ENCODE assay signal across 15 cellular contexts in genomic region chr9:33041459-33042188, GRCh38. TPM values are rescaled to one million over a fixed set of nuclear protein-coding genes. Genes with fewer than 3 reads are reported as not detected.
DNase-seq lines count a peak whose midpoint lies in the region; ATAC-seq, FAIRE-seq and TF ChIP-seq lines count a peak whose summit lies in the region.
"Had no signal": no experiment of that assay in that cellular context is flagged by ENCODE, and none has a peak within 500 bp of the region (broad histone marks: within the 10 kb centered on the region; RNA-seq: fewer than 3 reads in every experiment).

No MANE protein-coding gene starts in this region.

- 44 to 48% methylated on average over 7 to 9 of the region's 9 CpGs for WGBS in GM23248 (ENCODE audit: low coverage in 1 of 2, low lambda C conversion rate in 2 of 2, missing lambda C conversion rate in 2 of 2), 2 experiments

- H2AFZ ChIP-seq in GM23248, result peak overlapping the region; percentile 47; the same call in 1 of the 2 replicates

- H3K4me3 Mint-ChIP-seq in nephron, result no peak overlapping the region
- H3K4me3 Mint-ChIP-seq: central memory CD8-positive, alpha-beta T cell had no signal

- H4K20me1 ChIP-seq in GM23248 (ENCODE audit: insufficient read depth), result no peaks in the 10 kb centered on the region

- H3K36me3 Mint-ChIP-seq in nephron (ENCODE audit: low read depth), result peaks cover 30% of the 10 kb centered on the region

- H3K79me2 ChIP-seq in GM23248 (ENCODE audit: insufficient read depth), result no peaks in the 10 kb centered on the region; the same call in 1 of the 2 replicates

- no peaks in the 10 kb centered on the region for H3K27me3 ChIP-seq in GM23248 (replicated peaks; ENCODE audit: insufficient read depth)
- H3K27me3 ChIP-seq in bronchial epithelial cell (ENCODE audit: control insufficient read depth, insufficient read depth, low read length), result no peaks in the 10 kb centered on the region

- in situ Hi-C loops in GM23248 (cut with MboI), result loop anchor here (10.0 kb wide), 1 partner anchor 57 kb away; no protein-coding TSS in a partner anchor

- DNase-seq in GM23248 (peak; percentile 46), MV-4-11 (lab: John Stamatoyannopoulos, UW) (peak; percentile 67), bronchial epithelial cell (ENCODE audit: low read depth) (peak; percentile 55), GM12891 (ENCODE audit: insufficient read length, low spot score) (no peak)
- no peak for DNase-seq in activated CD4-positive, CD25-positive, alpha-beta regulatory T cell (lab: John Stamatoyannopoulos, UW)
- DNase-seq: activated gamma-delta T cell treated with Interleukin-2 at 50 U/mL for 16 hours; erythroblast; mammary epithelial cell; NCI-H2081; NK-92 treated with Interleukin-12 subunit alpha and Interleukin-12 subunit beta, amount 100 ng/mL, for 24 hours; T-helper 1 cell had no signal

- H3K4me3 ChIP-seq in GM23248, result 0 out of 2 replicates have a peak overlapping the region, but pooled peaks have one; percentile 0
- no peak overlapping the region for H3K4me3 ChIP-seq in bronchial epithelial cell (ENCODE audit: low read depth, low read length)

- H3K27me3 Mint-ChIP-seq in nephron (ENCODE audit: low read depth), result no peaks in the 10 kb centered on the region
- H3K27me3 Mint-ChIP-seq: central memory CD8-positive, alpha-beta T cell; IgD-negative memory B cell had no signal

- no peak overlapping the region for H3K9ac ChIP-seq in GM23248

- TF ChIP-seq POLR2A in GM12891 (IDR thresholded peaks at IDR 0.05; ENCODE audit: low read depth, low read length), result no peak

- no peaks in the 10 kb centered on the region for H3K9me3 ChIP-seq in GM23248 (ENCODE audit: low read depth)

- FAIRE-seq in bronchial epithelial cell (lab: Jason Lieb, UNC), result no peak
- FAIRE-seq in GM12891 (lab: Jason Lieb, UNC), result no peak

- H3K9me3 Mint-ChIP-seq in nephron, result no peaks in the 10 kb centered on the region
- H3K9me3 Mint-ChIP-seq: central memory CD8-positive, alpha-beta T cell; IgD-negative memory B cell had no signal

- H3K27ac Mint-ChIP-seq in nephron, result peak overlapping the region in 2 of 3 experiments; percentile 1 to 45

- H3K36me3 ChIP-seq in GM23248 (ENCODE audit: low read depth), result peaks cover 39% of the 10 kb centered on the region
- H3K36me3 ChIP-seq in bronchial epithelial cell (ENCODE audit: control insufficient read depth, insufficient read depth, low read length), result peaks cover 5% of the 10 kb centered on the region

- no peaks in the 10 kb centered on the region for H3K9me2 ChIP-seq in GM23248 (ENCODE audit: insufficient read depth)

- peak overlapping the region; percentile 27 for H3K27ac ChIP-seq in GM23248

- peak overlapping the region; percentile 29 for H3K4me2 ChIP-seq in GM23248 (ENCODE audit: unreplicated experiment)

- no peak for ATAC-seq in HG03520 (IDR thresholded peaks at IDR 0.05; ENCODE audit: unreplicated experiment)

- TF ChIP-seq CTCF in bronchial epithelial cell (IDR thresholded peaks at IDR 0.05; ENCODE audit: insufficient read depth, low read length, severe bottlenecking) (no peak), nephron (IDR thresholded peaks at IDR 0.05; ENCODE audit: unreplicated experiment in 3 of 3) (no peak)

- H3F3A ChIP-seq in GM23248 (ENCODE audit: insufficient read depth), result peaks cover 84% of the 10 kb centered on the region

- peaks cover 21% of the 10 kb centered on the region for H3K4me1 Mint-ChIP-seq in nephron

- H3K4me1 ChIP-seq in GM23248 (ENCODE audit: insufficient read depth), result peaks cover 14% of the 10 kb centered on the region

TF ChIP-seq in GM12891, 5 proteins besides CTCF, POLR2A, EP300 and RAD21:
- TF ChIP-seq POLR2AphosphoS5 (IDR thresholded peaks at IDR 0.05; ENCODE audit: low read depth, low read length), result no peak
- TF ChIP-seq POU2F2 (IDR thresholded peaks at IDR 0.05; ENCODE audit: low read depth, low read length), result no peak
- no peak for TF ChIP-seq PAX5 (IDR thresholded peaks at IDR 0.05; ENCODE audit: insufficient read depth, low read length, severe bottlenecking)
- no peak for TF ChIP-seq TAF1 (IDR thresholded peaks at IDR 0.05; ENCODE audit: low read depth, low read length)
- TF ChIP-seq SPI1 (IDR thresholded peaks at IDR 0.05; ENCODE audit: low read depth, low read length), result no peak

RNA-seq across cellular contexts. Expression of gene DNAJA1, which starts 16.6 kb away (rescaled TPM):
- total RNA-seq in GM23248 (2014; rRNA removed; shearing (Covaris generic)), result 84.6 and 92.7 TPM in 2 replicates
- polyA plus RNA-seq in GM23248 (2016; fragmentation: Nextera tagmentation; extraction: Ambion mirVana), result 108 and 115 TPM in 2 replicates
- 26.1 and 27.3 TPM in 2 replicates for total RNA-seq in bronchial epithelial cell
- polyA plus RNA-seq in GM12891 (2012; ENCODE audit: low read depth, missing spikeins), result 111 TPM

RNA-seq across cellular contexts. Expression of gene SMU1, which starts 34.9 kb away (rescaled TPM):
- total RNA-seq in GM23248 (2014; rRNA removed; shearing (Covaris generic)), result 23.1 and 26.3 TPM in 2 replicates
- 18.6 and 20.9 TPM in 2 replicates for polyA plus RNA-seq in GM23248 (2016; fragmentation: Nextera tagmentation; extraction: Ambion mirVana)
- 37.9 and 40.5 TPM in 2 replicates for total RNA-seq in bronchial epithelial cell
- polyA plus RNA-seq in GM12891 (2012; ENCODE audit: low read depth, missing spikeins), result 11.9 TPM

RNA-seq across cellular contexts. Expression of gene APTX, which starts 40.2 kb away (rescaled TPM):
- total RNA-seq in GM23248 (2014; rRNA removed; shearing (Covaris generic)), result 21.4 and 43.0 TPM in 2 replicates
- polyA plus RNA-seq in GM23248 (2016; fragmentation: Nextera tagmentation; extraction: Ambion mirVana), result 36.9 and 40.6 TPM in 2 replicates
- total RNA-seq in bronchial epithelial cell, result 66.6 and 67.5 TPM in 2 replicates
- polyA plus RNA-seq in GM12891 (2012; ENCODE audit: low read depth, missing spikeins), result 33.7 TPM

Comparison
In these comparisons a context has a peak if more than half of its experiments do, and no peak if none do; other contexts are left out.
1. DNase-seq: peak in GM23248 (single experiment), MV-4-11 (single experiment) and bronchial epithelial cell (single experiment); none in activated CD4-positive, CD25-positive, alpha-beta regulatory T cell (0 of 4) and GM12891 (single experiment).